Comparison of ENCODE assay signal across 1 cellular context in the genomic region with DNA sequence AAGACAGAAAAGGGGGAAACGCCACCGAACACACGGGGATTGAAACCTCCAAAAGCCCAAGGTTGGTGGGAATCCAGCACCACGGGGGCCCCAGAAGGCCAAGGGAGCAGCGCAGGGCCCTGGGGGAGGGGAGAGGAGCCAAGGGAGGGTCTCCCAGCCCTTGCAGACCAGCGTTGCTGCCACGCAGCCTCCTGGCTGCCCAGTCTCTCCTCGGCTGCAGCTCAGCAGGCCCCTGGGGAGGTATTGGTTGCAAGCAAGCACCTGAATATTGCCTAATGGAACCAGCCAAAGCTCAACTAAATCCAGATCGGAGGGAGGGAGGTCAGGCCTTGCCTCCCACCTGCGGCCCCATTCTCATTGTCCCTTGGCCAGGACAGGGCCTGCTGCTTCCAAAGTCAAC.
TF ChIP-seq lines count a peak whose summit lies in the region.

No MANE protein-coding gene starts in this region.

TF ChIP-seq in IMR-90, 13 proteins besides CTCF, POLR2A, EP300 and RAD21:
- TF ChIP-seq, protein P1, sequence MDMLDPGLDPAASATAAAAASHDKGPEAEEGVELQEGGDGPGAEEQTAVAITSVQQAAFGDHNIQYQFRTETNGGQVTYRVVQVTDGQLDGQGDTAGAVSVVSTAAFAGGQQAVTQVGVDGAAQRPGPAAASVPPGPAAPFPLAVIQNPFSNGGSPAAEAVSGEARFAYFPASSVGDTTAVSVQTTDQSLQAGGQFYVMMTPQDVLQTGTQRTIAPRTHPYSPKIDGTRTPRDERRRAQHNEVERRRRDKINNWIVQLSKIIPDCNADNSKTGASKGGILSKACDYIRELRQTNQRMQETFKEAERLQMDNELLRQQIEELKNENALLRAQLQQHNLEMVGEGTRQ (IDR thresholded peaks at IDR 0.05; ENCODE audit: low read depth, low read length): no peak
- TF ChIP-seq MAFK (IDR thresholded peaks at IDR 0.05; ENCODE audit: low read depth, low read length): no peak
- no peak for TF ChIP-seq MAZ (IDR thresholded peaks at IDR 0.05; ENCODE audit: borderline replicate concordance, low read depth, low read length)
- TF ChIP-seq CHD1 (IDR thresholded peaks at IDR 0.05; ENCODE audit: low read depth, low read length): no peak
- no peak for TF ChIP-seq RCOR1 (IDR thresholded peaks at IDR 0.05; ENCODE audit: insufficient replicate concordance, low read length)
- TF ChIP-seq, protein P2, sequence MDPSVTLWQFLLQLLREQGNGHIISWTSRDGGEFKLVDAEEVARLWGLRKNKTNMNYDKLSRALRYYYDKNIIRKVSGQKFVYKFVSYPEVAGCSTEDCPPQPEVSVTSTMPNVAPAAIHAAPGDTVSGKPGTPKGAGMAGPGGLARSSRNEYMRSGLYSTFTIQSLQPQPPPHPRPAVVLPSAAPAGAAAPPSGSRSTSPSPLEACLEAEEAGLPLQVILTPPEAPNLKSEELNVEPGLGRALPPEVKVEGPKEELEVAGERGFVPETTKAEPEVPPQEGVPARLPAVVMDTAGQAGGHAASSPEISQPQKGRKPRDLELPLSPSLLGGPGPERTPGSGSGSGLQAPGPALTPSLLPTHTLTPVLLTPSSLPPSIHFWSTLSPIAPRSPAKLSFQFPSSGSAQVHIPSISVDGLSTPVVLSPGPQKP (IDR thresholded peaks at IDR 0.05; ENCODE audit: borderline replicate concordance, low read depth, low read length): no peak
- TF ChIP-seq BHLHE40 (IDR thresholded peaks at IDR 0.05; ENCODE audit: low read depth, low read length): no peak
- TF ChIP-seq RFX5 (IDR thresholded peaks at IDR 0.05; ENCODE audit: low read depth, low read length): no peak
- TF ChIP-seq CEBPB (IDR thresholded peaks at IDR 0.05; ENCODE audit: low read depth, low read length): no peak
- no peak for TF ChIP-seq NFE2L2 (IDR thresholded peaks at IDR 0.05; ENCODE audit: low read depth, low read length)
- no peak for TF ChIP-seq FOS (IDR thresholded peaks at IDR 0.05; ENCODE audit: low read depth, low read length)
- TF ChIP-seq MXI1 (IDR thresholded peaks at IDR 0.05; ENCODE audit: borderline replicate concordance, low read depth, low read length): no peak
- TF ChIP-seq SMC3 (IDR thresholded peaks at IDR 0.05; ENCODE audit: low read depth, low read length): no peak
